8 cellular contexts compared by ENCODE assay signal in the genomic region with DNA sequence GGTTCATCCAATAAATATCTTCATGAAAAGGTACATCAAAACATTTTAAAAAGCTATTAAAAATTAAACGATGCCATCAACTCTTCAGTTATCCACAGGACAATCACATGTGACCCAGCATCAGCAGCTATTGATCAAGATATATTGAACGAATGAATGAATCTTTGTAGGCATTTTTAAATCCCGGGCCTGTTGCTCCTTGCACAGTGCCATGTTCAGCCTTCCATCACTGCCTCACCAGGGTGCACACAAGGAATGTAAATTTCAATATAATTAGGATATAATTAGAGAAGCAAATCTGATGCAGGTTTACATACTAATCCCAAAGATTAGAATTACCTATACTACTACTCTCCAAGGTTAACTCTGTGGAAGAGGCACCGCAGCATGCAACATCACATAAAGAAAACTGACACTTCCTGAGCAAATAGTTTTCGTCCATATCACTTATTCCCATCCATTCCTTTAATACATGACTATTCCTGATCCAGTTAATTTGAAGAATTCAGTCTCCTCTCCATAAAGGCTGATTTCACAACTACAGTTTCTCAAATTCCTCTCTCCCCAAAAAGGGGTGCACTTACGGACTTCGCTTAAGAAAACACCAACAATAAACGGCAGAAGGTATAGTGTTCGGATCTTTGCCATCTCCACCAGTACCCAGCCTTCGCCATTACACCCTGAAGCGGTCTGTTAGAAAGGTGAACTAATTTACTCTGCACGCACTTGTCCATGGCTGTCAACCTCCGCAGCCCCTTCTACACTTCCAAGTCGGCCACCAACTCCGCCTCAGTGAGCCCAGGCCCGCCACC. TPM values are rescaled to one million over a fixed set of nuclear protein-coding genes. Genes with fewer than 3 reads are reported as not detected.
DNase-seq lines count a peak whose midpoint lies in the region; ATAC-seq lines count a peak whose summit lies in the region.

No MANE protein-coding gene starts in this region.

- H3K36me3 ChIP-seq in mesodermal cell (ENCODE audit: control insufficient read depth, insufficient read depth, low read length) (peaks cover 8% of the 10 kb centered on the region), aorta (ENCODE audit: control insufficient read depth in 1 of 2, insufficient read depth in 2 of 2, low read length in 1 of 2) (no peaks in the 10 kb centered on the region)

- ATAC-seq in aorta (ENCODE audit: low FRiP score), result no peak
- ATAC-seq in HG03159 (IDR thresholded peaks at IDR 0.05; ENCODE audit: unreplicated experiment), result no peak
- no peak for ATAC-seq in GM21717 (IDR thresholded peaks at IDR 0.05; ENCODE audit: unreplicated experiment)

- peak overlapping the region; percentile 98 for H3K4me3 ChIP-seq in mesodermal cell (ENCODE audit: extremely low read depth, insufficient read depth, low read length, poor library complexity, severe bottlenecking)
- H3K4me3 ChIP-seq in aorta (ENCODE audit: low read length in 2 of 2), result peak overlapping the region; percentile 71 to 83

- peaks cover 3% of the 10 kb centered on the region for H3K4me1 ChIP-seq in mesodermal cell (ENCODE audit: control insufficient read depth, insufficient read depth, low read length, poor library complexity, severe bottlenecking)
- peaks cover 0 to 5% of the 10 kb centered on the region in 2 donors for H3K4me1 ChIP-seq in aorta (ENCODE audit: control insufficient read depth in 1 of 2, insufficient read depth in 2 of 2, low read length in 2 of 2)

- H3K27ac ChIP-seq in caudate nucleus (ENCODE audit: low read depth, low read length), result peak overlapping the region; percentile 84
- H3K27ac ChIP-seq in mesodermal cell (ENCODE audit: low read depth, low read length, severe bottlenecking), result peak overlapping the region; percentile 96
- H3K27ac ChIP-seq in aorta (ENCODE audit: low read depth in 1 of 2, low read length in 2 of 2), result peak overlapping the region; percentile 50 to 72

- intact Hi-C loops in aorta (cut with DNase I), result loop anchor here (2.0 to 10.0 kb wide), 4 partner anchors 72 to 140 kb away; a partner anchor contains a TSS

- H3K27me3 ChIP-seq in aorta (ENCODE audit: control insufficient read depth in 1 of 2, insufficient read depth in 2 of 2, low read length in 1 of 2), result no peaks in the 10 kb centered on the region

- no peaks in the 10 kb centered on the region for H3K9me3 ChIP-seq in mesodermal cell (ENCODE audit: control insufficient read depth, low read length)
- H3K9me3 ChIP-seq in aorta (ENCODE audit: control insufficient read depth, low read length), result no peaks in the 10 kb centered on the region

- 4 to 5% methylated on average over 11 to 12 of the region's 16 CpGs for WGBS in mesodermal cell (ENCODE audit: insufficient coverage in 2 of 2), 2 experiments
- 2 to 3% methylated on average over 16 of the region's 16 CpGs for WGBS in aorta, 2 donors

- peak; percentile 31 for DNase-seq in SIG-M5 treated with dmso at 0.1 percent for 504 hours (lab: John Stamatoyannopoulos, UW; ENCODE audit: unreplicated experiment)
- no peak for DNase-seq in SIG-M5 (lab: John Stamatoyannopoulos, UW)
- DNase-seq in NCI-H2171 (lab: John Stamatoyannopoulos, UW), result peak; percentile 14
- DNase-seq in caudate nucleus (lab: John Stamatoyannopoulos, UW), result peak in 1 of 61 donors; percentile 36
- DNase-seq in aorta, result no peak

RNA-seq across cellular contexts. Expression of a gene that starts 0.9 kb away (rescaled TPM):
- 70.9 TPM for polyA plus RNA-seq in mesodermal cell (2013, experiment 1 of 2)
- polyA plus RNA-seq in mesodermal cell (2013, experiment 2 of 2), result 57.7 TPM
- 100 to 1,000 TPM; 134 to 144 TPM for total RNA-seq in aorta
- polyA plus RNA-seq in aorta, result 100 to 1,000 TPM; 147 to 323 TPM

RNA-seq across cellular contexts. Expression of a gene that starts 2.6 kb away (rescaled TPM):
- 36.1 TPM for polyA plus RNA-seq in mesodermal cell (2013, experiment 1 of 2)
- 37.2 TPM for polyA plus RNA-seq in mesodermal cell (2013, experiment 2 of 2)
- total RNA-seq in aorta, result 10 to 100 TPM; 53.3 to 53.4 TPM
- polyA plus RNA-seq in aorta, result 10 to 100 TPM in 1 of 2 donors, not detected in 1; 36.1 TPM

Comparison
In these comparisons a context has a peak if more than half of its experiments do, and no peak if none do; other contexts are left out.
1. DNase-seq: peak in SIG-M5 treated with dmso at 0.1 percent for 504 hours (single experiment) and NCI-H2171 (single experiment); none in SIG-M5 (single experiment) and aorta (0 of 2).
2. Peak in every context shown above with its lines, with median percentiles within 50 percentile points of each other: H3K27ac ChIP-seq.